Comparison of ENCODE assay signal across 32 cellular contexts in the genomic region with DNA sequence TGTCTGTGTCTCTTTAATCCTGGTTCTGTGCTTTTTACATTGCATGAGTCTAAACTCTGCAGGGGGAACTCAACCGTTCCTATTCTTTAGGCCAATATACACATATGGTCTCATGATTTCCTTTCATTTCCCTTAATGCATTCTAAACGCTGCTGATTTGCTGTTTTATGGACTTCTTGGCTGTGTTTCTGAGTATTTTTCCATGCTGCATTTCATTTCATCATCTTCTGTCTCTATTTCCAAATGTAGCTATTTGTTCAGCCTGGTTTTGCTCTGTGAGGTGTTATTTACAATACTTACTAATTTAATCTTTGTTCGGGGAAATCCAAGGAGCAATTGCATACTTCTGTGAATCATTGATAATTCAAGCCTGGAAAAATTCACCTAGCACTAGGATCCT.
"Had no signal": no experiment of that assay in that cellular context is flagged by ENCODE, and none has a peak within 500 bp of the region (broad histone marks: within the 10 kb centered on the region; RNA-seq: fewer than 3 reads in every experiment).

No MANE protein-coding gene starts in this region.

- DNase-seq: activated CD4-positive, alpha-beta memory T cell treated with anti-CD3 and anti-CD28 coated beads for 36 hours; activated CD4-positive, alpha-beta T cell treated with anti-CD3 and anti-CD28 coated beads, Interleukin-2, amount 10 ng/mL, durations not matched to agents 24 days and 14 days; activated CD4-positive, CD25-positive, alpha-beta regulatory T cell treated with anti-CD3 and anti-CD28 coated beads, Interleukin-2, amount 50 U/mL, for 72 hours; activated CD8-positive, alpha-beta memory T cell treated with anti-CD3 and anti-CD28 coated beads, Interleukin-2, amount 50 U/mL, for 4 hours; activated effector memory CD4-positive, alpha-beta T cell treated with anti-CD3 and anti-CD28 coated beads, Interleukin-2, amount 50 U/mL, for 16 hours; activated naive CD4-positive, alpha-beta T cell treated with anti-CD3 and anti-CD28 coated beads for 36 hours; activated naive CD8-positive, alpha-beta T cell treated with anti-CD3 and anti-CD28 coated beads, Interleukin-2, amount 10 ng/mL, durations not matched to agents 7 days and 5 days; activated T-cell treated with anti-CD3 and anti-CD28 coated beads, Interleukin-2, amount 50 U/mL, for 1 hour; amniotic stem cell; brain microvascular endothelial cell; caudate nucleus; effector CD4-positive, alpha-beta T cell; islet precursor cell; left ventricle myocardium superior; midbrain; naive thymus-derived CD4-positive, alpha-beta T cell; nucleus accumbens; pancreas; right cardiac atrium; spleen; stimulated activated naive CD4-positive, alpha-beta T cell; T-helper 2 cell; tibial artery; upper lobe of right lung had no signal

- H3K9me3 Mint-ChIP-seq: activated CD4-positive, alpha-beta memory T cell treated with anti-CD3 and anti-CD28 coated beads for 36 hours; activated CD4-positive, alpha-beta T cell treated with anti-CD3 and anti-CD28 coated beads, Interleukin-2, amount 10 ng/mL, durations not matched to agents 24 days and 14 days; activated naive CD4-positive, alpha-beta T cell treated with anti-CD3 and anti-CD28 coated beads for 36 hours; activated naive CD8-positive, alpha-beta T cell treated with anti-CD3 and anti-CD28 coated beads, Interleukin-2, amount 10 ng/mL, durations not matched to agents 7 days and 5 days; activated T-helper 1 cell treated with anti-CD3 and anti-CD28 coated beads, Interleukin-12 subunit alpha, Interleukin-12 subunit beta, Interleukin-2, Interleukin-4 antibody, amounts not matched to agents 30 ng/mL and 10 ng/mL and 1 ng/mL, durations not matched to agents 14 hours and 24 hours and 36 hours; memory B cell had no signal

- H3K36me3 ChIP-seq: brain microvascular endothelial cell, esophagus muscularis mucosa, gastroesophageal sphincter, pancreas, spleen, suprapubic skin, tibial artery, upper lobe of right lung had no signal

- H3K4me3 Mint-ChIP-seq: activated CD4-positive, alpha-beta memory T cell treated with anti-CD3 and anti-CD28 coated beads for 36 hours; activated CD4-positive, alpha-beta T cell treated with anti-CD3 and anti-CD28 coated beads, Interleukin-2, amount 10 ng/mL, durations not matched to agents 24 days and 14 days; activated naive CD4-positive, alpha-beta T cell treated with anti-CD3 and anti-CD28 coated beads for 36 hours; activated naive CD8-positive, alpha-beta T cell treated with anti-CD3 and anti-CD28 coated beads, Interleukin-2, amount 10 ng/mL, durations not matched to agents 7 days and 5 days; activated T-helper 1 cell treated with anti-CD3 and anti-CD28 coated beads, Interleukin-12 subunit alpha, Interleukin-12 subunit beta, Interleukin-2, Interleukin-4 antibody, amounts not matched to agents 30 ng/mL and 10 ng/mL and 1 ng/mL, durations not matched to agents 14 hours and 24 hours and 36 hours; memory B cell; naive thymus-derived CD4-positive, alpha-beta T cell; neural crest cell had no signal

- H3K79me2 ChIP-seq: hepatocyte had no signal

- H3K9me3 ChIP-seq: esophagus muscularis mucosa, gastroesophageal sphincter, pancreas, spleen, suprapubic skin, tibial artery, upper lobe of right lung had no signal

- H3K4me1 Mint-ChIP-seq: activated CD4-positive, alpha-beta T cell treated with anti-CD3 and anti-CD28 coated beads, Interleukin-2, amount 10 ng/mL, durations not matched to agents 24 days and 14 days; activated naive CD8-positive, alpha-beta T cell treated with anti-CD3 and anti-CD28 coated beads, Interleukin-2, amount 10 ng/mL, durations not matched to agents 7 days and 5 days; memory B cell; naive thymus-derived CD4-positive, alpha-beta T cell; neural crest cell had no signal

- H3K4me3 ChIP-seq: esophagus muscularis mucosa, gastroesophageal sphincter, hepatocyte, pancreas, spleen, suprapubic skin, tibial artery, upper lobe of right lung had no signal

- H3K4me2 ChIP-seq: hepatocyte had no signal

- H2AFZ ChIP-seq: hepatocyte had no signal

- FAIRE-seq: astrocyte, pancreas had no signal

- H3K36me3 Mint-ChIP-seq: activated CD4-positive, alpha-beta memory T cell treated with anti-CD3 and anti-CD28 coated beads for 36 hours; activated naive CD8-positive, alpha-beta T cell treated with anti-CD3 and anti-CD28 coated beads, Interleukin-2, amount 10 ng/mL, durations not matched to agents 7 days and 5 days; memory B cell; naive thymus-derived CD4-positive, alpha-beta T cell had no signal

- H3K27ac ChIP-seq: brain microvascular endothelial cell, esophagus muscularis mucosa, gastroesophageal sphincter, hepatocyte, pancreas, spleen, suprapubic skin, tibial artery, upper lobe of right lung had no signal

- H3K4me1 ChIP-seq: esophagus muscularis mucosa, gastroesophageal sphincter, pancreas, spleen, suprapubic skin, tibial artery, upper lobe of right lung had no signal

- H3K27ac Mint-ChIP-seq: activated CD4-positive, alpha-beta memory T cell treated with anti-CD3 and anti-CD28 coated beads for 36 hours; activated CD4-positive, alpha-beta T cell treated with anti-CD3 and anti-CD28 coated beads, Interleukin-2, amount 10 ng/mL, durations not matched to agents 24 days and 14 days; activated naive CD4-positive, alpha-beta T cell treated with anti-CD3 and anti-CD28 coated beads for 36 hours; activated naive CD8-positive, alpha-beta T cell treated with anti-CD3 and anti-CD28 coated beads, Interleukin-2, amount 10 ng/mL, durations not matched to agents 7 days and 5 days; activated T-helper 1 cell treated with anti-CD3 and anti-CD28 coated beads, Interleukin-12 subunit alpha, Interleukin-12 subunit beta, Interleukin-2, Interleukin-4 antibody, amounts not matched to agents 30 ng/mL and 10 ng/mL and 1 ng/mL, durations not matched to agents 14 hours and 24 hours and 36 hours; memory B cell; naive thymus-derived CD4-positive, alpha-beta T cell had no signal

- H3K27me3 Mint-ChIP-seq: activated CD4-positive, alpha-beta memory T cell treated with anti-CD3 and anti-CD28 coated beads for 36 hours; activated CD4-positive, alpha-beta T cell treated with anti-CD3 and anti-CD28 coated beads, Interleukin-2, amount 10 ng/mL, durations not matched to agents 24 days and 14 days; activated naive CD8-positive, alpha-beta T cell treated with anti-CD3 and anti-CD28 coated beads, Interleukin-2, amount 10 ng/mL, durations not matched to agents 7 days and 5 days; memory B cell; naive thymus-derived CD4-positive, alpha-beta T cell had no signal

- H3K27me3 ChIP-seq: brain microvascular endothelial cell, esophagus muscularis mucosa, gastroesophageal sphincter, hepatocyte, pancreas, spleen, suprapubic skin, tibial artery, upper lobe of right lung had no signal

- ATAC-seq: gastroesophageal sphincter; left ventricle myocardium superior; naive thymus-derived CD4-positive, alpha-beta T cell; pancreas; right cardiac atrium; upper lobe of right lung had no signal
